11 cellular contexts compared by ENCODE assay signal in genomic region chr20:32189123-32189410, GRCh38. TPM values are rescaled to one million over a fixed set of nuclear protein-coding genes. Genes with fewer than 3 reads are reported as not detected.
A peak's percentile ranks its signal among the peaks of the same experiment; 100 is the strongest.
DNase-seq lines count a peak whose midpoint lies in the region; ATAC-seq, FAIRE-seq and TF ChIP-seq lines count a peak whose summit lies in the region.
"Had no signal": no experiment of that assay in that cellular context is flagged by ENCODE, and none has a peak within 500 bp of the region (broad histone marks: within the 10 kb centered on the region; RNA-seq: fewer than 3 reads in every experiment).

No MANE protein-coding gene starts in this region.

- peak overlapping the region; percentile 78 to 91 for H3K4me3 Mint-ChIP-seq in CD14-positive monocyte

- H4K91ac ChIP-seq in H1 (replicated peaks; ENCODE audit: insufficient read length, low read length), result no peak overlapping the region

- no peak for TF ChIP-seq CTCF in CD14-positive monocyte (IDR thresholded peaks at IDR 0.05)
- TF ChIP-seq CTCF in H1 (IDR thresholded peaks at IDR 0.05; ENCODE audit: control extremely low read depth in 1 of 3, insufficient read depth in 1 of 3, low read depth in 1 of 3, low read length in 3 of 3), result no peak
- TF ChIP-seq CTCF in osteoblast (IDR thresholded peaks at IDR 0.05; ENCODE audit: extremely low read depth, low read depth, low read length), result no peak

- peak overlapping the region; percentile 55 to 92; a peak in 3 of 4 replicates for H3K4me2 ChIP-seq in H1 (ENCODE audit: insufficient read depth in 1 of 2, low read depth in 2 of 2, low read length in 2 of 2)
- peak overlapping the region; percentile 92 for H3K4me2 ChIP-seq in osteoblast (ENCODE audit: insufficient read depth, low read length)

- 0 out of 2 replicates have a peak, but pooled peaks cover 4% of the 10 kb centered on the region for H3K79me1 ChIP-seq in H1 (ENCODE audit: low read depth, low read length)

- H3K36me3 ChIP-seq in NT2/D1 (ENCODE audit: insufficient read depth, insufficient read length, low read length) (peaks cover 29% of the 10 kb centered on the region), H1 (ENCODE audit: control insufficient read depth in 2 of 4, insufficient read depth in 4 of 4, low read length in 3 of 4) (peaks cover 0 to 2% (median under 1%) of the 10 kb centered on the region in 4 experiments; a peak in 1 of 8 replicates), osteoblast (ENCODE audit: insufficient read depth, low read length) (no peaks in the 10 kb centered on the region)

- peaks cover 27 to 29% of the 10 kb centered on the region in 2 donors for H3K36me3 Mint-ChIP-seq in CD14-positive monocyte

- H3K27ac ChIP-seq in H1 (ENCODE audit: low read depth, low read length) (no peak overlapping the region), osteoblast (ENCODE audit: low read depth, low read length) (peak overlapping the region; percentile 61)

- peaks cover 28% of the 10 kb centered on the region for H3K4me1 Mint-ChIP-seq in CD14-positive monocyte

- H3K23me2 ChIP-seq in H1 (ENCODE audit: low read depth, low read length), result peaks cover 4% of the 10 kb centered on the region; the same call in 1 of the 2 replicates

- no peak for TF ChIP-seq POLR2A in H1 (IDR thresholded peaks at IDR 0.05; ENCODE audit: control extremely low read depth in 1 of 2, low read depth in 2 of 2, low read length in 2 of 2)

- H2AK5ac ChIP-seq in H1 (ENCODE audit: low read depth, low read length), result no peak overlapping the region

- H3K27me3 Mint-ChIP-seq in CD14-positive monocyte (ENCODE audit: low read depth in 3 of 3), result peaks cover 4 to 6% (median 6%) of the 10 kb centered on the region in 3 donors

- H2BK12ac ChIP-seq in H1 (ENCODE audit: low read depth, low read length), result no peak overlapping the region

- DNase-seq in CD14-positive monocyte (ENCODE audit: low spot score), result no peak
- DNase-seq in NT2/D1 (ENCODE audit: low read depth, low spot score), result no peak
- no peak for DNase-seq in H1 (ENCODE audit: low read depth in 1 of 2, low spot score in 2 of 2)
- DNase-seq in osteoblast (ENCODE audit: insufficient read length, low spot score, missing footprints), result no peak
- DNase-seq in germinal center (ENCODE audit: low spot score), result no peak
- no peak for DNase-seq in GDM1 (lab: John Stamatoyannopoulos, UW)
- DNase-seq in NCI-H526 (lab: John Stamatoyannopoulos, UW), result no peak
- DNase-seq: foreskin keratinocyte, KBM-7 had no signal

- no peak overlapping the region for H2BK20ac ChIP-seq in H1 (ENCODE audit: low read length)

- H4K5ac ChIP-seq in H1 (ENCODE audit: insufficient read length, low read depth, low read length), result no peak overlapping the region

- no peak overlapping the region for H4K8ac ChIP-seq in H1 (ENCODE audit: extremely low read depth, insufficient read depth, low read length)

- TF ChIP-seq RAD21 in H1 (IDR thresholded peaks at IDR 0.05 in 1 of 2, conservative IDR thresholded peaks at IDR 0.05 in 1 of 2; ENCODE audit: low read depth in 2 of 2, low read length in 2 of 2), result no peak

- H3K9me3 ChIP-seq in NT2/D1 (ENCODE audit: insufficient read depth, low read length) (no peaks in the 10 kb centered on the region), H1 (ENCODE audit: insufficient read depth in 2 of 2, low read depth in 1 of 2, low read length in 1 of 2) (peaks cover 0 to 4% of the 10 kb centered on the region in 2 experiments; a peak in 1 of 4 replicates), osteoblast (ENCODE audit: low read depth, low read length) (no peaks in the 10 kb centered on the region)
- H3K9me3 ChIP-seq: mucosa of descending colon had no signal

- CTCF ChIA-PET in H1 (lab: Charles Lee; ENCODE audit: partially characterized antibody), result interaction anchor here (0.6 kb wide), 1 partner anchor 228 kb away, joined by 3 read pairs; no protein-coding TSS in a partner anchor

- WGBS in H1 (ENCODE audit: extremely low coverage in 1 of 2, insufficient coverage in 1 of 2, insufficient read length in 1 of 2, insufficient replicate concordance in 2 of 2, low coverage in 1 of 2, low lambda C conversion rate in 2 of 2, missing lambda C conversion rate in 1 of 2), 2 experiments, result 88% methylated on average over 9 of the region's 9 CpGs; no CpG with 5 or more reads in 1 of the 2 experiments

- H3K56ac ChIP-seq in H1 (replicated peaks; ENCODE audit: insufficient read length, low read depth, low read length), result no peak overlapping the region

- H4K20me1 ChIP-seq in H1 (replicated peaks in 1 of 2; ENCODE audit: control insufficient read depth in 1 of 2, insufficient read depth in 2 of 2, low read length in 2 of 2), result peaks cover 0 to 5% of the 10 kb centered on the region in 2 experiments
- H4K20me1 ChIP-seq in osteoblast (ENCODE audit: insufficient read depth, low read length), result no peaks in the 10 kb centered on the region

- H2BK5ac ChIP-seq in H1 (ENCODE audit: low read depth, low read length), result no peak overlapping the region

- no peak overlapping the region for H3K23ac ChIP-seq in H1 (ENCODE audit: insufficient read length)

- no peak overlapping the region for H3K4ac ChIP-seq in H1 (replicated peaks; ENCODE audit: insufficient read length, low read depth, low read length)

- peak overlapping the region; percentile 51 for H3K4me3 ChIP-seq in NT2/D1 (ENCODE audit: insufficient read length, low read depth)
- H3K4me3 ChIP-seq in H1 (ENCODE audit: extremely low read depth in 1 of 4, insufficient read depth in 2 of 4, low read depth in 3 of 4, low read length in 4 of 4), result peak overlapping the region in 2 of 4 experiments; percentile 73 to 76; a peak in 3 of 8 replicates
- peak overlapping the region; percentile 80 for H3K4me3 ChIP-seq in osteoblast (ENCODE audit: insufficient read depth, low read length)

- H3K9me3 Mint-ChIP-seq in CD14-positive monocyte, result peaks cover 0 to 3% (median 0%) of the 10 kb centered on the region in 7 donors

- H3K14ac ChIP-seq in H1 (ENCODE audit: insufficient read length), result no peak overlapping the region

- peaks cover 0 to 6% of the 10 kb centered on the region in 2 experiments; a peak in 1 of 4 replicates for H3K79me2 ChIP-seq in H1 (ENCODE audit: control insufficient read depth in 1 of 2, insufficient read depth in 2 of 2, low read length in 2 of 2)
- H3K79me2 ChIP-seq in osteoblast (ENCODE audit: insufficient read depth, low read length), result peaks cover 8% of the 10 kb centered on the region

- H2BK120ac ChIP-seq in H1 (replicated peaks; ENCODE audit: low read depth, low read length), result no peak overlapping the region

- no peak overlapping the region for H3K18ac ChIP-seq in H1 (ENCODE audit: extremely low read depth, low read length)

- H2BK15ac ChIP-seq in H1 (ENCODE audit: low read length), result 0 out of 2 replicates have a peak overlapping the region, but pooled peaks have one; percentile 55

- TF ChIP-seq EP300 in H1 (IDR thresholded peaks at IDR 0.05; ENCODE audit: borderline replicate concordance in 1 of 2, low read depth in 2 of 2, low read length in 2 of 2), result no peak

- H3K27me3 ChIP-seq in NT2/D1 (ENCODE audit: insufficient read depth, insufficient read length) (no peaks in the 10 kb centered on the region), H1 (replicated peaks in 1 of 4; ENCODE audit: control insufficient read depth in 3 of 4, extremely low read depth in 1 of 4, insufficient read depth in 3 of 4, low read length in 3 of 4) (no peaks in the 10 kb centered on the region), osteoblast (ENCODE audit: insufficient read depth, low read length) (no peaks in the 10 kb centered on the region)
- H3K27me3 ChIP-seq: foreskin keratinocyte had no signal

- POLR2A ChIA-PET in H1 (lab: Charles Lee; ENCODE audit: partially characterized antibody), result interaction anchor here (1.0 to 5.6 kb wide), 4 partner anchors 10 to 79 kb away, joined by 5 to 77 read pairs (median 7); partner anchors contain the start of genes PLAGL2, POFUT1 and TM9SF4

- H2AFZ ChIP-seq in H1 (ENCODE audit: low read length) (no peak overlapping the region), osteoblast (ENCODE audit: low read length) (peak overlapping the region; percentile 93)

- intact Hi-C loops in CD14-positive monocyte (cut with micrococcal nuclease), result no loop called here

- no peak for ATAC-seq in GM21447 (IDR thresholded peaks at IDR 0.05; ENCODE audit: unreplicated experiment)

- FAIRE-seq in H1 (lab: Jason Lieb, UNC), result no peak

- H3K9ac ChIP-seq in NT2/D1 (ENCODE audit: insufficient read length, low read depth) (no peak overlapping the region), H1 (replicated peaks in 1 of 4; ENCODE audit: extremely low read depth in 1 of 4, low read depth in 3 of 4, low read length in 3 of 4) (no peak overlapping the region; a peak in 1 of 7 replicates)

- H3K27ac Mint-ChIP-seq in CD14-positive monocyte, result no peak overlapping the region

- H3K4me1 ChIP-seq in NT2/D1 (ENCODE audit: insufficient read depth, insufficient read length) (peaks cover 15% of the 10 kb centered on the region), H1 (replicated peaks in 1 of 4; ENCODE audit: control insufficient read depth in 3 of 4, insufficient read depth in 4 of 4, low read length in 3 of 4) (peaks cover 2 to 21% (median 18%) of the 10 kb centered on the region in 4 experiments), osteoblast (ENCODE audit: insufficient read depth, low read length) (peaks cover 13% of the 10 kb centered on the region)

TF ChIP-seq in H1, 55 proteins besides CTCF, POLR2A, EP300 and RAD21 (continues in another document):
- TF ChIP-seq CHD2 (IDR thresholded peaks at IDR 0.05; ENCODE audit: low read length), result no peak

RNA-seq across cellular contexts. Expression of gene PLAGL2, which starts 18.5 kb away (rescaled TPM):
- polyA plus RNA-seq in CD14-positive monocyte, result 10 to 100 TPM in 1 of 2 donors, 1 to 10 TPM in 1; 6.2 to 14.7 TPM
- 25.4 and 26.1 TPM in 2 replicates for total RNA-seq in H1 (2021; fragmentation: NEBNext Ultra II Directional; extraction: Animal tissue kit (Norgen Biotek cat#: 25700))
- polyA plus RNA-seq in H1 (2011; rRNA removed), result 20.6 and 26.7 TPM in 2 replicates
- 13.6 TPM for polyA plus RNA-seq in H1 (2011; cell fraction: cytosol; rRNA removed)
- 16.7 TPM for polyA plus RNA-seq in H1 (2011; cell fraction: nucleus; rRNA removed)
- 23.8 to 28.5 TPM (median 26.4 TPM) in 4 replicates for polyA plus RNA-seq in H1 (2012, experiment 1 of 2)
- 20.3 TPM for polyA plus RNA-seq in H1 (2012, experiment 2 of 2)
- 19.4 TPM for polyA plus RNA-seq in H1 (2013, experiment 1 of 2)
- polyA plus RNA-seq in H1 (2013, experiment 2 of 2), result 19.7 TPM
- 26.9 and 28.7 TPM in 2 replicates for polyA minus RNA-seq in H1 (2011; rRNA and poly(A)+ RNA removed)
- 20.6 TPM for polyA minus RNA-seq in H1 (2011; cell fraction: cytosol; rRNA and poly(A)+ RNA removed)
- polyA minus RNA-seq in H1 (2011; cell fraction: nucleus; rRNA and poly(A)+ RNA removed), result 18.4 TPM
- 2.5 and 2.7 TPM in 2 replicates for total RNA-seq in osteoblast

RNA-seq across cellular contexts. Expression of gene POFUT1, which starts 18.6 kb away (rescaled TPM):
- polyA plus RNA-seq in CD14-positive monocyte (10 to 100 TPM; 11.8 to 22.8 TPM), H1 (2011; rRNA removed) (19.4 and 23.5 TPM in 2 replicates)
- total RNA-seq in H1 (2021; fragmentation: NEBNext Ultra II Directional; extraction: Animal tissue kit (Norgen Biotek cat#: 25700)), result 24.4 and 24.5 TPM in 2 replicates
- 23.1 TPM for polyA plus RNA-seq in H1 (2011; cell fraction: cytosol; rRNA removed)
- polyA plus RNA-seq in H1 (2011; cell fraction: nucleus; rRNA removed), result 27.9 TPM
- 19.9 to 22.6 TPM (median 21.3 TPM) in 4 replicates for polyA plus RNA-seq in H1 (2012, experiment 1 of 2)
- polyA plus RNA-seq in H1 (2012, experiment 2 of 2), result 21.9 TPM
- 27.9 TPM for polyA plus RNA-seq in H1 (2013, experiment 1 of 2)
- 31.3 TPM for polyA plus RNA-seq in H1 (2013, experiment 2 of 2)
- polyA minus RNA-seq in H1 (2011; rRNA and poly(A)+ RNA removed), result 30.4 and 33.9 TPM in 2 replicates
- polyA minus RNA-seq in H1 (2011; cell fraction: cytosol; rRNA and poly(A)+ RNA removed), result 22.5 TPM
- polyA minus RNA-seq in H1 (2011; cell fraction: nucleus; rRNA and poly(A)+ RNA removed), result 26.9 TPM
- total RNA-seq in osteoblast, result 40.9 and 43.0 TPM in 2 replicates
